8 cellular contexts compared by ENCODE assay signal in the genomic region with DNA sequence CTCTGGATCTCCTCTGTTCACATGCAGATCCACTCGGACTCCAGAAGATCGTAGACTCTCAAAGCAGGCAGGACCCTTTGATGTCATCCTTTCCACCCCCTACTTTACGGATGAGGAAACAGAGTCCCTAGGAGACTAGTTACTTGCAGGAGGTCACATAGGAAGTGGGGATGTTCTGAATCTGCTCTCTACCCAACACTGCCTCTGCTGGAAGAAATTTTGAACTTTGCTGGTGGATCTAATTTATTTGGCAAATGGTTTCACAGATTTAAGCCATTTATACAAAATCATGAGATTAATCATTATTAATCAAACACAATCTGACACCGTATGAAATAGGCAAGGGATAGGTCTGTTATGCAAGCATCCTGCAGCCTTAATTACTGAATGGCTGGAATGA.
A peak's percentile ranks its signal among the peaks of the same experiment; 100 is the strongest.
DNase-seq lines count a peak whose midpoint lies in the region; ATAC-seq, FAIRE-seq and TF ChIP-seq lines count a peak whose summit lies in the region.

No MANE protein-coding gene starts in this region.

- TF ChIP-seq CTCF in fibroblast of pulmonary artery (IDR thresholded peaks at IDR 0.05; ENCODE audit: low read length, missing control alignments) = peak; percentile 63

- ATAC-seq in effector memory CD8-positive, alpha-beta T cell (replicated peaks) = no peak
- ATAC-seq in GM19035 (IDR thresholded peaks at IDR 0.05; ENCODE audit: unreplicated experiment) = no peak

- H3K36me3 Mint-ChIP-seq in effector memory CD8-positive, alpha-beta T cell (ENCODE audit: insufficient read depth) = no peaks in the 10 kb centered on the region

- H3K4me3 ChIP-seq in fibroblast of pulmonary artery (replicated peaks; ENCODE audit: low read depth, low read length) = no peak overlapping the region

- no peaks in the 10 kb centered on the region for H3K4me1 Mint-ChIP-seq in effector memory CD8-positive, alpha-beta T cell (ENCODE audit: low read depth in 2 of 2)

- no peak for FAIRE-seq in RCC 7860 (lab: Jason Lieb, UNC)

- H3K27me3 Mint-ChIP-seq in effector memory CD8-positive, alpha-beta T cell = peaks cover 14 to 22% of the 10 kb centered on the region in 2 donors

- H3K27ac Mint-ChIP-seq in effector memory CD8-positive, alpha-beta T cell = no peak overlapping the region

- no peak overlapping the region for H3K4me3 Mint-ChIP-seq in effector memory CD8-positive, alpha-beta T cell

- peak; percentile 20 for DNase-seq in NCI-H2171 treated with DMSO at 0.1 percent for 48 hours (lab: John Stamatoyannopoulos, UW)
- no peak for DNase-seq in NCI-H2171 (lab: John Stamatoyannopoulos, UW)
- DNase-seq in RCC 7860 (ENCODE audit: low spot score) = peak; percentile 14
- DNase-seq in fibroblast of pulmonary artery (ENCODE audit: low read depth) = peak; percentile 49
- DNase-seq in stromal cell of bone marrow (ENCODE audit: low read depth) = peak; percentile 15
- no peak for DNase-seq in effector memory CD8-positive, alpha-beta T cell
- no peak for DNase-seq in NCI-H1436 (lab: John Stamatoyannopoulos, UW)

- no peaks in the 10 kb centered on the region for H3K9me3 Mint-ChIP-seq in effector memory CD8-positive, alpha-beta T cell

Comparison
In these comparisons a context has a peak if more than half of its experiments do, and no peak if none do; other contexts are left out.
1. DNase-seq: peak in NCI-H2171 treated with DMSO at 0.1 percent for 48 hours (single experiment), RCC 7860 (single experiment), fibroblast of pulmonary artery (single experiment) and stromal cell of bone marrow (single experiment); none in NCI-H2171 (single experiment), effector memory CD8-positive, alpha-beta T cell (0 of 3) and NCI-H1436 (single experiment).